In genomic region chr2:162126145-162126926, GRCh38 we compare ENCODE assay signal across 10 cellular contexts. TPM values are rescaled to one million over a fixed set of nuclear protein-coding genes. Genes with fewer than 3 reads are reported as not detected.
DNase-seq lines count a peak whose midpoint lies in the region; ATAC-seq and TF ChIP-seq lines count a peak whose summit lies in the region.
"Had no signal": no experiment of that assay in that cellular context is flagged by ENCODE, and none has a peak within 500 bp of the region (broad histone marks: within the 10 kb centered on the region; RNA-seq: fewer than 3 reads in every experiment).

No MANE protein-coding gene starts in this region.

- H3K27ac ChIP-seq in psoas muscle, result no peak overlapping the region
- no peak overlapping the region for H3K27ac ChIP-seq in spleen

- H3K9me3 ChIP-seq in psoas muscle, result no peaks in the 10 kb centered on the region
- H3K9me3 ChIP-seq in spleen, result peaks cover 0 to 6% (median 0%) of the 10 kb centered on the region in 8 donors

- in situ Hi-C loops in KBM-7 (cut with MboI; ENCODE audit: low pct_unique_long_range_greater_than_20kb, low sequenced_read_pairs), result no loop called here

- 69 to 73% (median 73%) methylated on average over 3 of the region's 3 CpGs for WGBS in psoas muscle, 3 donors
- WGBS in spleen, 5 donors, result 36 to 51% (median 37%) methylated on average over 3 of the region's 3 CpGs

- H3K36me3 ChIP-seq in psoas muscle (ENCODE audit: insufficient read depth in 1 of 2, low read depth in 1 of 2) (no peaks in the 10 kb centered on the region), spleen (no peaks in the 10 kb centered on the region)

- H3K4me3 ChIP-seq in psoas muscle (no peak overlapping the region), spleen (no peak overlapping the region)

- TF ChIP-seq CTCF in psoas muscle (IDR thresholded peaks at IDR 0.05) (no peak), spleen (IDR thresholded peaks at IDR 0.05 in 8 of 11, conservative IDR thresholded peaks at IDR 0.05 in 3 of 11) (no peak)

- no peak for TF ChIP-seq POLR2A in spleen (IDR thresholded peaks at IDR 0.05)

- intact Hi-C loops in psoas muscle (cut with DNase I) (loop anchor here in 1 of 2 donors (1.0 kb wide), 1 partner anchor 18 kb away; no protein-coding TSS in a partner anchor), spleen (cut with DNase I; ENCODE audit: low total_unique reads) (loop anchor here (10.0 kb wide), 1 partner anchor 542 kb away; no protein-coding TSS in a partner anchor)

- H3K4me1 ChIP-seq in psoas muscle (no peaks in the 10 kb centered on the region), spleen (peaks cover 0 to 21% (median 11%) of the 10 kb centered on the region in 6 donors)

- DNase-seq in KBM-7 (peak; percentile 88), inferior parietal cortex (ENCODE audit: extremely low spot score) (peak; percentile 37), cortex of kidney (lab: John Stamatoyannopoulos, UW) (no peak), psoas muscle (no peak), NCI-H2171 treated with DMSO at 0.1 percent for 48 hours (lab: John Stamatoyannopoulos, UW) (no peak), spleen (no peak)
- DNase-seq: stimulated activated CD4-positive, alpha-beta T cell treated with anti-CD3 and anti-CD28 coated beads, Interleukin-1b, Interleukin-23, amount 100 ng/mL, for 48 hours had no signal

- ATAC-seq in GM18519 (IDR thresholded peaks at IDR 0.05; ENCODE audit: low FRiP score, unreplicated experiment) (peak; percentile 95), GM21786 (IDR thresholded peaks at IDR 0.05; ENCODE audit: unreplicated experiment) (peak; percentile 96), psoas muscle (no peak)

- no peaks in the 10 kb centered on the region for H3K27me3 ChIP-seq in psoas muscle (ENCODE audit: insufficient read depth in 3 of 3, low read length in 2 of 3)
- no peaks in the 10 kb centered on the region for H3K27me3 ChIP-seq in spleen (replicated peaks in 1 of 7)

RNA-seq across cellular contexts. Expression of gene GCG, which starts 25.7 kb away (rescaled TPM):
- total RNA-seq in psoas muscle (not detected), spleen (not detected)
- polyA plus RNA-seq in psoas muscle (under 1 TPM in 2 of 3 donors, not detected in 1; 0.18 to 0.23 TPM), spleen (under 1 TPM in 2 of 3 donors, not detected in 1; 0.21 to 0.28 TPM)

RNA-seq across cellular contexts. Expression of gene DPP4, which starts 52.3 kb away (rescaled TPM):
- 1 to 10 TPM in 3 of 4 donors, under 1 TPM in 1; 0.80 to 3.1 (median 1.4) TPM for total RNA-seq in psoas muscle
- under 1 TPM; 0.25 to 0.65 (median 0.59) TPM for polyA plus RNA-seq in psoas muscle
- 10 to 100 TPM; 13.1 to 28.6 (median 19.6) TPM for total RNA-seq in spleen
- 1 to 10 TPM; 1.3 to 4.5 (median 1.7) TPM for polyA plus RNA-seq in spleen
- total RNA-seq: HT1080 had no signal

Comparison
In these comparisons a context has a peak if more than half of its experiments do, and no peak if none do; other contexts are left out.
1. ATAC-seq: peak in GM18519 (single experiment) and GM21786 (single experiment); none in psoas muscle (0 of 4).
2. DNase-seq: peak in KBM-7 (single experiment) and inferior parietal cortex (single experiment); none in cortex of kidney (single experiment), psoas muscle (0 of 2), NCI-H2171 treated with DMSO at 0.1 percent for 48 hours (single experiment) and spleen (single experiment).